Comparison of ENCODE assay signal across 8 cellular contexts in the genomic region with DNA sequence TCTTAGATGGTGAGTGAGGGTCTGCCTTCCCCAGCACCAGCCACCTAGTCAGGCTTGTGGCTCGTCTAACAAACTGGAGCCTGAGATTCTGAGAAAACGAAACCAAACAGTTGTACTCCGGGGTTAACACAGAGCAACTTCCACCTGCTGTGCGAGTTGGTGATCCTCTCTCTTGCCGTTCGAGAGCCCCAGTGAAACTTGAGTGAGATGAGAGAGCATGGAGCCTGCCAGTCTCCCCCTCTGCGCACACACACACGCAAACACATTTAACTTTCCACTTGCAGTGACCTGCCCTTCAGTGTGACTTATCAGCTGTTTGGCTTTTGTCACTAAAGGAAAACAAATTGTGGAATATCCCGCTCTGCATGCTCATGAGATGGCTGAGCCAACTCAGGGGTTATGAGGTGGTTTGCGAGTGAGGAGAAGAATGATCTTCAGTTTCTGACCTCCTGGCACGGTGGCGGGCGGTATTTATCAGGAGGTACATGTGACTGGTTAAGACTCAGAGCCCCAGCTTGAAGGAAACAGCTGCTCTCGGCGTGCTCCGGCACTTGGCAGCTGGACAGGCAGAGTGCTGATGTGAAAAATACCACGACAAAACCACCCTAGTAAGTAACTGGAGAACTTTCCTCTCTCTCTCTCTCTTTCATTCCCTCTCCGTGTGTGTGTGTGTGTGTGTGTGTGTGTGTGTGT. TPM values are rescaled to one million over a fixed set of nuclear protein-coding genes. Genes with fewer than 3 reads are reported as not detected.
A peak's percentile ranks its signal among the peaks of the same experiment; 100 is the strongest.
DNase-seq lines count a peak whose midpoint lies in the region; ATAC-seq lines count a peak whose summit lies in the region.

A gene with protein sequence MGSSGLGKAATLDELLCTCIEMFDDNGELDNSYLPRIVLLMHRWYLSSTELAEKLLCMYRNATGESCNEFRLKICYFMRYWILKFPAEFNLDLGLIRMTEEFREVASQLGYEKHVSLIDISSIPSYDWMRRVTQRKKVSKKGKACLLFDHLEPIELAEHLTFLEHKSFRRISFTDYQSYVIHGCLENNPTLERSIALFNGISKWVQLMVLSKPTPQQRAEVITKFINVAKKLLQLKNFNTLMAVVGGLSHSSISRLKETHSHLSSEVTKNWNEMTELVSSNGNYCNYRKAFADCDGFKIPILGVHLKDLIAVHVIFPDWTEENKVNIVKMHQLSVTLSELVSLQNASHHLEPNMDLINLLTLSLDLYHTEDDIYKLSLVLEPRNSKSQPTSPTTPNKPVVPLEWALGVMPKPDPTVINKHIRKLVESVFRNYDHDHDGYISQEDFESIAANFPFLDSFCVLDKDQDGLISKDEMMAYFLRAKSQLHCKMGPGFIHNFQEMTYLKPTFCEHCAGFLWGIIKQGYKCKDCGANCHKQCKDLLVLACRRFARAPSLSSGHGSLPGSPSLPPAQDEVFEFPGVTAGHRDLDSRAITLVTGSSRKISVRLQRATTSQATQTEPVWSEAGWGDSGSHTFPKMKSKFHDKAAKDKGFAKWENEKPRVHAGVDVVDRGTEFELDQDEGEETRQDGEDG (plus strand): TSS at position 550 of the 693 bp plus-strand sequence. CDS start 38,488 bp downstream, outside the sequence.

- no peaks in the 10 kb centered on the region for H3K36me3 Mint-ChIP-seq in activated naive CD4-positive, alpha-beta T cell treated with anti-CD3 and anti-CD28 coated beads for 36 hours (ENCODE audit: low read depth)

- H3K27me3 ChIP-seq in SJCRH30, result no peaks in the 10 kb centered on the region

- intact Hi-C loops in activated naive CD4-positive, alpha-beta T cell treated with anti-CD3 and anti-CD28 coated beads for 36 hours (cut with micrococcal nuclease), result loop anchor here (1.0 to 10.0 kb wide), 6 partner anchors 21 to 1411 kb away; a partner anchor contains a TSS

- peak; percentile 61 for ATAC-seq in GM21528 (IDR thresholded peaks at IDR 0.05; ENCODE audit: low FRiP score, unreplicated experiment)

- H3K4me3 ChIP-seq in SJCRH30, result peak within 1 kb of the TSS; percentile 61

- H3K4me1 Mint-ChIP-seq in activated naive CD4-positive, alpha-beta T cell treated with anti-CD3 and anti-CD28 coated beads for 36 hours (ENCODE audit: low read depth), result peaks cover 25% of the 10 kb centered on the region

- CTCF ChIA-PET in activated naive CD4-positive, alpha-beta T cell treated with anti-CD3 and anti-CD28 coated beads for 36 hours (lab: Charles Lee), result interaction anchor here (0.6 to 1.9 kb wide), 12 partner anchors 10 to 117 kb away, joined by 3 to 19 read pairs (median 4); no protein-coding TSS in a partner anchor

- no peaks in the 10 kb centered on the region for H3K9me3 Mint-ChIP-seq in activated naive CD4-positive, alpha-beta T cell treated with anti-CD3 and anti-CD28 coated beads for 36 hours

- H3K27ac Mint-ChIP-seq in activated naive CD4-positive, alpha-beta T cell treated with anti-CD3 and anti-CD28 coated beads for 36 hours, result peak within 1 kb of the TSS; percentile 91

- DNase-seq in DMS79 (lab: John Stamatoyannopoulos, UW), result peak; percentile 71
- peak; percentile 28 for DNase-seq in HuH-7.5 (ENCODE audit: low spot score)
- peak; percentile 95 to 97 for DNase-seq in SJCRH30
- DNase-seq in activated naive CD4-positive, alpha-beta T cell treated with anti-CD3 and anti-CD28 coated beads for 36 hours, result peak; percentile 73
- peak; percentile 74 for DNase-seq in germinal center (ENCODE audit: low spot score)
- peak; percentile 92 for DNase-seq in non-pigmented ciliary epithelial cell (ENCODE audit: low read depth)
- peak; percentile 25 to 85 (median 70) for DNase-seq in substantia nigra (lab: John Stamatoyannopoulos, UW)

- H3K4me3 Mint-ChIP-seq in activated naive CD4-positive, alpha-beta T cell treated with anti-CD3 and anti-CD28 coated beads for 36 hours, result peak within 1 kb of the TSS; percentile 81

- H3K27ac ChIP-seq in SJCRH30, result peak within 1 kb of the TSS; percentile 78
- peak within 1 kb of the TSS; percentile 98 for H3K27ac ChIP-seq in substantia nigra (ENCODE audit: low read depth, low read length, poor library complexity, severe bottlenecking)

- peaks cover 3% of the 10 kb centered on the region; the same call in 1 of the 2 replicates for H3K4me1 ChIP-seq in SJCRH30

- no peaks in the 10 kb centered on the region for H3K27me3 Mint-ChIP-seq in activated naive CD4-positive, alpha-beta T cell treated with anti-CD3 and anti-CD28 coated beads for 36 hours (ENCODE audit: low read depth)

- H3K36me3 ChIP-seq in SJCRH30, result no peaks in the 10 kb centered on the region

- no peaks in the 10 kb centered on the region for H3K9me3 ChIP-seq in SJCRH30 (replicated peaks)

RNA-seq across cellular contexts. Expression of the gene that starts here (rescaled TPM):
- total RNA-seq in SJCRH30 (2014; rRNA removed; shearing (Covaris generic)), result 2.0 and 2.8 TPM in 2 replicates
- 1 to 10 TPM; 1.9 to 2.3 TPM for total RNA-seq in activated naive CD4-positive, alpha-beta T cell treated with anti-CD3 and anti-CD28 coated beads for 36 hours

Comparison
In these comparisons a context has a peak if more than half of its experiments do, and no peak if none do; other contexts are left out.
1. Peak in every context shown above with its lines: DNase-seq, ATAC-seq, H3K4me3 ChIP-seq and H3K27ac ChIP-seq.
2. DNase-seq: peak in every context shown above with its lines; median percentile 96 in SJCRH30; 92 in non-pigmented ciliary epithelial cell; 74 in germinal center; 73 in activated naive CD4-positive, alpha-beta T cell treated with anti-CD3 and anti-CD28 coated beads for 36 hours; 71 in DMS79; 70 in substantia nigra; 28 in HuH-7.5.